ENCODE assay signal across 24 cellular contexts in genomic region chr7:151800391-151800790, GRCh38.
"Had no signal": no experiment of that assay in that cellular context is flagged by ENCODE, and none has a peak within 500 bp of the region (broad histone marks: within the 10 kb centered on the region; RNA-seq: fewer than 3 reads in every experiment).

No MANE protein-coding gene starts in this region.

- H3K9me3 ChIP-seq: SK-N-SH had no signal

- H3K4me1 Mint-ChIP-seq: activated naive CD4-positive, alpha-beta T cell treated with anti-CD3 and anti-CD28 coated beads, Interleukin-2, amount 10 ng/mL, durations not matched to agents 7 days and 5 days had no signal

- H3K27ac Mint-ChIP-seq: activated CD4-positive, alpha-beta memory T cell treated with anti-CD3 and anti-CD28 coated beads, Interleukin-2, amount 10 ng/mL, durations not matched to agents 7 days and 5 days; activated CD4-positive, alpha-beta T cell treated with anti-CD3 and anti-CD28 coated beads for 36 hours; activated naive CD4-positive, alpha-beta T cell treated with anti-CD3 and anti-CD28 coated beads, Interleukin-2, amount 10 ng/mL, durations not matched to agents 7 days and 5 days; activated naive CD8-positive, alpha-beta T cell treated with anti-CD3 and anti-CD28 coated beads for 36 hours; activated T-helper 2 cell treated with anti-CD3 and anti-CD28 coated beads, Interferon-gamma antibody, Interleukin-2, Interleukin-4, amounts not matched to agents 10 μg/mL and 5 μg/mL and 100 μg/mL, durations not matched to agents 14 hours and 24 hours and 36 hours had no signal

- H3K27me3 Mint-ChIP-seq: activated CD4-positive, alpha-beta memory T cell treated with anti-CD3 and anti-CD28 coated beads, Interleukin-2, amount 10 ng/mL, durations not matched to agents 7 days and 5 days; activated CD4-positive, alpha-beta T cell treated with anti-CD3 and anti-CD28 coated beads for 36 hours; activated naive CD4-positive, alpha-beta T cell treated with anti-CD3 and anti-CD28 coated beads, Interleukin-2, amount 10 ng/mL, durations not matched to agents 7 days and 5 days; activated naive CD8-positive, alpha-beta T cell treated with anti-CD3 and anti-CD28 coated beads for 36 hours had no signal

- H3K36me3 ChIP-seq: brain microvascular endothelial cell, cardiac muscle cell, SJCRH30 had no signal

- H3K27ac ChIP-seq: brain microvascular endothelial cell, cardiac muscle cell, PC-9, SJCRH30, VCaP had no signal

- H3K4me3 Mint-ChIP-seq: activated CD4-positive, alpha-beta memory T cell treated with anti-CD3 and anti-CD28 coated beads, Interleukin-2, amount 10 ng/mL, durations not matched to agents 7 days and 5 days; activated CD4-positive, alpha-beta T cell treated with anti-CD3 and anti-CD28 coated beads for 36 hours; activated naive CD4-positive, alpha-beta T cell treated with anti-CD3 and anti-CD28 coated beads, Interleukin-2, amount 10 ng/mL, durations not matched to agents 7 days and 5 days; activated naive CD8-positive, alpha-beta T cell treated with anti-CD3 and anti-CD28 coated beads for 36 hours had no signal

- H3K27me3 ChIP-seq: cardiac muscle cell, SJCRH30 had no signal

- H3K4me3 ChIP-seq: cardiac muscle cell, PC-9, SJCRH30 had no signal

- H3K36me3 Mint-ChIP-seq: activated naive CD4-positive, alpha-beta T cell treated with anti-CD3 and anti-CD28 coated beads, Interleukin-2, amount 10 ng/mL, durations not matched to agents 7 days and 5 days; activated naive CD8-positive, alpha-beta T cell treated with anti-CD3 and anti-CD28 coated beads for 36 hours had no signal

- ATAC-seq: activated CD4-positive, alpha-beta T cell treated with anti-CD3 and anti-CD28 coated beads for 36 hours had no signal

- DNase-seq: activated CD4-positive, alpha-beta memory T cell treated with anti-CD3 and anti-CD28 coated beads, Interleukin-2, amount 10 ng/mL, durations not matched to agents 7 days and 5 days; activated CD4-positive, alpha-beta T cell treated with anti-CD3 and anti-CD28 coated beads for 36 hours; activated CD4-positive, alpha-beta T cell treated with anti-CD3 and anti-CD28 coated beads, Interleukin-2, amount 50 U/mL, for 1 hour; activated gamma-delta T cell treated with Interleukin-2 at 50 U/mL for 16 hours; activated naive CD4-positive, alpha-beta T cell treated with anti-CD3 and anti-CD28 coated beads, Interleukin-2, amount 10 ng/mL, durations not matched to agents 7 days and 5 days; activated naive CD8-positive, alpha-beta T cell treated with anti-CD3 and anti-CD28 coated beads for 36 hours; activated T-cell treated with anti-CD3 and anti-CD28 coated beads for 4 hours; activated T-cell treated with anti-CD3 and anti-CD28 coated beads, Interleukin-2, amount 50 U/mL, for 48 hours; brain microvascular endothelial cell; Karpas-422; MM.1S; NCI-H1105; NCI-H1436; NCI-H1694 treated with DMSO at 0.1 percent for 48 hours; NCI-H2081 treated with DMSO at 0.1 percent for 48 hours; NCI-H446; NCI-H524; PC-9; SJCRH30; SK-N-SH; T-helper 1 cell had no signal

- H3K9ac ChIP-seq: SK-N-SH had no signal

- H3K9me3 Mint-ChIP-seq: activated CD4-positive, alpha-beta memory T cell treated with anti-CD3 and anti-CD28 coated beads, Interleukin-2, amount 10 ng/mL, durations not matched to agents 7 days and 5 days; activated naive CD4-positive, alpha-beta T cell treated with anti-CD3 and anti-CD28 coated beads, Interleukin-2, amount 10 ng/mL, durations not matched to agents 7 days and 5 days; activated naive CD8-positive, alpha-beta T cell treated with anti-CD3 and anti-CD28 coated beads for 36 hours; activated T-helper 2 cell treated with anti-CD3 and anti-CD28 coated beads, Interferon-gamma antibody, Interleukin-2, Interleukin-4, amounts not matched to agents 10 μg/mL and 5 μg/mL and 100 μg/mL, durations not matched to agents 14 hours and 24 hours and 36 hours had no signal
